In genomic region chr19:47406711-47407416, GRCh38 we compare ENCODE assay signal across 10 cellular contexts. TPM values are rescaled to one million over a fixed set of nuclear protein-coding genes. Genes with fewer than 3 reads are reported as not detected.
DNase-seq lines count a peak whose midpoint lies in the region; ATAC-seq lines count a peak whose summit lies in the region.
"Had no signal": no experiment of that assay in that cellular context is flagged by ENCODE, and none has a peak within 500 bp of the region (broad histone marks: within the 10 kb centered on the region; RNA-seq: fewer than 3 reads in every experiment).

No MANE protein-coding gene starts in this region.

- no peaks in the 10 kb centered on the region; the same call in 1 of the 2 replicates for H3K36me3 ChIP-seq in HUES64 (ENCODE audit: insufficient read depth, low read length)

- H3K4me1 ChIP-seq in HUES64 (ENCODE audit: insufficient read depth, low read length) = no peaks in the 10 kb centered on the region

- WGBS in HUES64 = 38% methylated on average over 47 of the region's 47 CpGs

- peak overlapping the region; percentile 57 for H3K4me3 ChIP-seq in HUES64 (ENCODE audit: low read length)

- H3K27me3 ChIP-seq in HUES64 (ENCODE audit: insufficient read depth, low read length) = no peaks in the 10 kb centered on the region

- peak; percentile 86 for DNase-seq in ELF-1 (ENCODE audit: low read depth, low spot score)
- DNase-seq in ecto neural progenitor cell (ENCODE audit: low spot score) = peak; percentile 79
- peak; percentile 38 for DNase-seq in myocyte (ENCODE audit: low read depth)
- DNase-seq: activated CD4-positive, alpha-beta T cell treated with anti-CD3 and anti-CD28 coated beads, Interleukin-2, amount 10 ng/mL, durations not matched to agents 7 days and 5 days; NCI-H2171 had no signal

- H3K9me3 ChIP-seq in HUES64 (ENCODE audit: insufficient read depth, low read depth, low read length) = no peaks in the 10 kb centered on the region

- peak overlapping the region; percentile 36; the same call in 1 of the 2 replicates for H3K9ac ChIP-seq in HUES64 (ENCODE audit: low read depth, low read length)

- no peak overlapping the region for H3K27ac ChIP-seq in HUES64 (ENCODE audit: low read depth, low read length)

- ATAC-seq in GM19455 (IDR thresholded peaks at IDR 0.05; ENCODE audit: unreplicated experiment) = no peak
- no peak for ATAC-seq in HG03378 (IDR thresholded peaks at IDR 0.05; ENCODE audit: unreplicated experiment)
- no peak for ATAC-seq in GM21737 (IDR thresholded peaks at IDR 0.05; ENCODE audit: unreplicated experiment)

RNA-seq across cellular contexts. Expression of gene MEIS3, which starts 12.5 kb away (rescaled TPM):
- polyA plus RNA-seq in HUES64 (2013, experiment 1 of 2) = 64.8 TPM
- polyA plus RNA-seq in HUES64 (2013, experiment 2 of 2) = 85.5 TPM
- 4.4 and 4.9 TPM in 2 replicates for total RNA-seq in myocyte
- polyA plus RNA-seq in myocyte (2012) = 22.1 TPM
- total RNA-seq: activated CD4-positive, alpha-beta T cell treated with anti-CD3 and anti-CD28 coated beads, Interleukin-2, amount 10 ng/mL, durations not matched to agents 7 days and 5 days; mononuclear cell had no signal

RNA-seq across cellular contexts. Expression of gene DHX34, which starts 57.7 kb away (rescaled TPM):
- 16.1 TPM for polyA plus RNA-seq in HUES64 (2013, experiment 1 of 2)
- polyA plus RNA-seq in HUES64 (2013, experiment 2 of 2) = 13.5 TPM
- 9.9 and 14.4 TPM in 2 replicates for total RNA-seq in myocyte
- 9.7 TPM for polyA plus RNA-seq in myocyte (2012)
